8 cellular contexts compared by ENCODE assay signal in the genomic region with DNA sequence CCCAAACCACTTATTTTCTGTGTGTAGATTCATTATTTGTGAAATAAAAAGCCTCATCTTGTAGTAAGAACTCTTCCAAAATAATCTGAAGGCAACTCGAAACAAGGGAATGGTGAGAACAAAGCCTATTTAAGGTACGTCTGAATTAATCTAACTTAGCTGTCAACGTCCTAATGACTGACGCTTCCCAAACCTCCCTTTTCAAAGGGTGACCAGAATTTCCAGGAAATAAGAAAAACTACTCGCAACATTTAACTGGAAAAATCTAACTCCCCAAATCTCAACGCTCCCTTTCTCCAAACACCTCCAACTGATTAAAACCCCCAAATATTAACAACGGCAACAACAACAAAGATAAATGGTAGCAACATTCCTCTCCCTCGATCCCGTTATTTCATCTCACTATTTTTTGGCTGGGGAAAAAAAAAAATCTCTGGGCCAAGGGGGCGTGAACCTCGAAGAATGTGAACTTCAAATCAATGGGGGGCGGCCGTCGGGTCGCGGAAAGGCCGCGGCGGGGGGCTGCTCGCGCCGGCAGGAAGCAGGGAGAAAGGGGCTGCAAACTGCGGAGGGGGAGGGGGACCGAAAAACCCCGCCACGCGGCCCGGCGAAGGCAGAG. TPM values are rescaled to one million over a fixed set of nuclear protein-coding genes. Genes with fewer than 3 reads are reported as not detected.
A peak's percentile ranks its signal among the peaks of the same experiment; 100 is the strongest.
DNase-seq lines count a peak whose midpoint lies in the region; ATAC-seq and TF ChIP-seq lines count a peak whose summit lies in the region.

No MANE protein-coding gene starts in this region.

- H3K36me3 ChIP-seq in Caco-2 (ENCODE audit: control insufficient read depth, insufficient read depth, low read length) (no peaks in the 10 kb centered on the region; the same call in 1 of the 2 replicates), ectodermal cell (ENCODE audit: control insufficient read depth, insufficient read depth, low read length) (peaks cover 9% of the 10 kb centered on the region)

- H3K4me1 Mint-ChIP-seq in Caco-2 (ENCODE audit: low read depth, unreplicated experiment): peaks cover 7% of the 10 kb centered on the region
- H3K4me1 Mint-ChIP-seq in nephron progenitor cell: peaks cover 74% of the 10 kb centered on the region

- 0 to 1% methylated on average over 29 of the region's 29 CpGs for WGBS in ectodermal cell, 2 experiments

- TF ChIP-seq POLR2A in NB4 (IDR thresholded peaks at IDR 0.05; ENCODE audit: extremely low read depth, insufficient read length): no peak

- intact Hi-C loops in Caco-2 (cut with micrococcal nuclease; ENCODE audit: unreplicated experiment): loop anchor here (1.0 to 2.0 kb wide), 2 partner anchors 20 to 41 kb away; a partner anchor contains a TSS

- H3K4me1 ChIP-seq in Caco-2 (peaks cover 30% of the 10 kb centered on the region), ectodermal cell (ENCODE audit: control insufficient read depth, insufficient read depth, low read length) (peaks cover 11% of the 10 kb centered on the region)

- H3K27me3 Mint-ChIP-seq in Caco-2 (ENCODE audit: insufficient read depth, unreplicated experiment): no peaks in the 10 kb centered on the region
- peaks cover 3% of the 10 kb centered on the region for H3K27me3 Mint-ChIP-seq in nephron progenitor cell (ENCODE audit: low read depth, poor library complexity)

- peak overlapping the region; percentile 98 for H3K27ac ChIP-seq in ectodermal cell (ENCODE audit: insufficient read depth, low read depth, low read length, poor library complexity, severe bottlenecking)

- DNase-seq in Caco-2 (no peak), NB4 (ENCODE audit: low read depth) (no peak), nephron progenitor cell (no peak), SK-N-DZ (ENCODE audit: low spot score) (no peak)

- H3K4me3 ChIP-seq in Caco-2 (ENCODE audit: low read depth, low read length): peak overlapping the region; percentile 80
- H3K4me3 ChIP-seq in NB4 (ENCODE audit: low read depth, low read length): peak overlapping the region; percentile 91
- peak overlapping the region; percentile 97 for H3K4me3 ChIP-seq in ectodermal cell (ENCODE audit: insufficient read depth, low read depth, low read length)

- peaks cover 48% of the 10 kb centered on the region for H3K36me3 Mint-ChIP-seq in Caco-2 (ENCODE audit: insufficient read depth, unreplicated experiment)
- peaks cover 40% of the 10 kb centered on the region for H3K36me3 Mint-ChIP-seq in nephron progenitor cell (ENCODE audit: low read depth)

- H3K4me3 Mint-ChIP-seq in Caco-2 (ENCODE audit: unreplicated experiment): peak overlapping the region; percentile 93
- H3K4me3 Mint-ChIP-seq in nephron progenitor cell: peak overlapping the region; percentile 96

- CTCF ChIA-PET in Caco-2 (lab: Charles Lee): interaction anchor here (0.7 kb wide), 1 partner anchor 134 kb away, joined by 5 read pairs; no protein-coding TSS in a partner anchor

- no peak for TF ChIP-seq CTCF in Caco-2 (IDR thresholded peaks at IDR 0.05; ENCODE audit: insufficient read depth in 1 of 2, low read depth in 1 of 2, low read length in 1 of 2, severe bottlenecking in 1 of 2, unreplicated experiment in 1 of 2)
- TF ChIP-seq CTCF in NB4 (IDR thresholded peaks at IDR 0.05; ENCODE audit: low read depth, low read length): no peak
- no peak for TF ChIP-seq CTCF in nephron progenitor cell (IDR thresholded peaks at IDR 0.05)

- peak overlapping the region; percentile 86 for H3K27ac Mint-ChIP-seq in Caco-2 (ENCODE audit: unreplicated experiment)
- H3K27ac Mint-ChIP-seq in nephron progenitor cell: peak overlapping the region; percentile 98

- no peaks in the 10 kb centered on the region for H3K9me3 ChIP-seq in Caco-2
- no peaks in the 10 kb centered on the region for H3K9me3 ChIP-seq in ectodermal cell (ENCODE audit: control insufficient read depth, low read length)

- POLR2A ChIA-PET in Caco-2 (lab: Charles Lee): interaction anchor here (0.6 to 1.5 kb wide), 5 partner anchors 15 to 172 kb away, joined by 3 to 10 read pairs (median 7); a partner anchor contains a TSS

- ATAC-seq in GM19455 (IDR thresholded peaks at IDR 0.05; ENCODE audit: unreplicated experiment) (no peak), HG02852 (IDR thresholded peaks at IDR 0.05; ENCODE audit: unreplicated experiment) (no peak), GM19328 (IDR thresholded peaks at IDR 0.05; ENCODE audit: unreplicated experiment) (no peak)

- H3K27me3 ChIP-seq in Caco-2 (replicated peaks; ENCODE audit: control insufficient read depth, insufficient read depth, low read length) (no peaks in the 10 kb centered on the region), ectodermal cell (ENCODE audit: control insufficient read depth, insufficient read depth, low read length, poor library complexity, severe bottlenecking) (no peaks in the 10 kb centered on the region)

- no peaks in the 10 kb centered on the region for H3K9me3 Mint-ChIP-seq in Caco-2 (ENCODE audit: unreplicated experiment)
- H3K9me3 Mint-ChIP-seq in nephron progenitor cell: no peaks in the 10 kb centered on the region

- TSS peak; percentile 28 for BruUV-seq in Caco-2 (replicated peaks; lab: Mats Ljungman, UMichigan)

RNA-seq across cellular contexts. Expression of a gene that starts 0.6 kb away (rescaled TPM):
- 128 and 133 TPM in 2 replicates for total RNA-seq in Caco-2 (2022)
- 202 TPM for polyA plus RNA-seq in ectodermal cell (2013, experiment 1 of 4)
- polyA plus RNA-seq in ectodermal cell (2013, experiment 2 of 4): 214 TPM
- polyA plus RNA-seq in ectodermal cell (2013, experiment 3 of 4): 160 TPM
- 166 TPM for polyA plus RNA-seq in ectodermal cell (2013, experiment 4 of 4)
- 134 and 162 TPM in 2 replicates for polyA plus RNA-seq in SK-N-DZ (2014; cell fraction: cytosol; rRNA removed)
- polyA plus RNA-seq in SK-N-DZ (2014; cell fraction: nucleus; rRNA removed): 321 and 359 TPM in 2 replicates

RNA-seq across cellular contexts. Expression of a gene that starts 19.9 kb away (rescaled TPM):
- 89.8 and 93.7 TPM in 2 replicates for total RNA-seq in Caco-2 (2022)
- 198 TPM for polyA plus RNA-seq in ectodermal cell (2013, experiment 1 of 4)
- polyA plus RNA-seq in ectodermal cell (2013, experiment 2 of 4): 201 TPM
- 189 TPM for polyA plus RNA-seq in ectodermal cell (2013, experiment 3 of 4)
- 178 TPM for polyA plus RNA-seq in ectodermal cell (2013, experiment 4 of 4)
- 73.5 and 80.7 TPM in 2 replicates for polyA plus RNA-seq in SK-N-DZ (2014; cell fraction: cytosol; rRNA removed)
- polyA plus RNA-seq in SK-N-DZ (2014; cell fraction: nucleus; rRNA removed): 45.7 and 60.9 TPM in 2 replicates
